ENCODE assay signal across 18 cellular contexts in genomic region chr1:169307176-169307575, GRCh38.
"Had no signal": no experiment of that assay in that cellular context is flagged by ENCODE, and none has a peak within 500 bp of the region (broad histone marks: within the 10 kb centered on the region; RNA-seq: fewer than 3 reads in every experiment).

No MANE protein-coding gene starts in this region.

- H3K4me1 ChIP-seq: gastroesophageal sphincter, left ventricle myocardium inferior, testis, upper lobe of right lung had no signal

- H3K27me3 ChIP-seq: gastroesophageal sphincter, hepatocyte, testis, upper lobe of right lung had no signal

- DNase-seq: activated CD4-positive, alpha-beta T cell treated with anti-CD3 and anti-CD28 coated beads, Interleukin-2, amount 10 ng/mL, durations not matched to agents 7 days and 5 days; activated CD8-positive, alpha-beta memory T cell treated with anti-CD3 and anti-CD28 coated beads for 24 hours; activated naive CD4-positive, alpha-beta T cell treated with anti-CD3 and anti-CD28 coated beads, Interleukin-2, amount 10 ng/mL, durations not matched to agents 7 days and 5 days; central memory CD4-positive, alpha-beta T cell; cortex of kidney; effector memory CD4-positive, alpha-beta T cell; kidney; left ventricle myocardium inferior; nephron progenitor cell; stimulated activated CD4-positive, alpha-beta T cell treated with anti-CD3 and anti-CD28 coated beads, Interleukin-4, amount 100 ng/mL, for 24 hours; stimulated activated naive CD8-positive, alpha-beta T cell treated with anti-CD3 and anti-CD28 coated beads, Interleukin-15, amount 100 ng/mL, for 72 hours; testis; upper lobe of right lung had no signal

- H3K27ac ChIP-seq: epithelial cell of prostate, gastroesophageal sphincter, hepatocyte, left ventricle myocardium inferior, testis, upper lobe of right lung had no signal

- H3K4me3 Mint-ChIP-seq: activated CD4-positive, alpha-beta T cell treated with anti-CD3 and anti-CD28 coated beads, Interleukin-2, amount 10 ng/mL, durations not matched to agents 7 days and 5 days; activated naive CD4-positive, alpha-beta T cell treated with anti-CD3 and anti-CD28 coated beads, Interleukin-2, amount 10 ng/mL, durations not matched to agents 7 days and 5 days; memory B cell; nephron progenitor cell; stimulated activated naive CD8-positive, alpha-beta T cell treated with anti-CD3 and anti-CD28 coated beads, Interleukin-15, amount 100 ng/mL, for 72 hours had no signal

- H3K4me3 ChIP-seq: gastroesophageal sphincter, hepatocyte, left ventricle myocardium inferior, testis, upper lobe of right lung had no signal

- ATAC-seq: gastroesophageal sphincter; stimulated activated naive CD8-positive, alpha-beta T cell treated with anti-CD3 and anti-CD28 coated beads, Interleukin-15, amount 100 ng/mL, for 72 hours; upper lobe of right lung had no signal

- H3K9me3 Mint-ChIP-seq: activated naive CD4-positive, alpha-beta T cell treated with anti-CD3 and anti-CD28 coated beads, Interleukin-2, amount 10 ng/mL, durations not matched to agents 7 days and 5 days; activated T-helper 2 cell treated with anti-CD3 and anti-CD28 coated beads, Interferon-gamma antibody, Interleukin-2, Interleukin-4, amounts not matched to agents 10 μg/mL and 5 μg/mL and 100 μg/mL, durations not matched to agents 14 hours and 24 hours and 36 hours; nephron progenitor cell had no signal

- H3K9me3 ChIP-seq: gastroesophageal sphincter, left ventricle myocardium inferior, testis, upper lobe of right lung had no signal

- H3K27ac Mint-ChIP-seq: activated CD4-positive, alpha-beta T cell treated with anti-CD3 and anti-CD28 coated beads, Interleukin-2, amount 10 ng/mL, durations not matched to agents 7 days and 5 days; activated naive CD4-positive, alpha-beta T cell treated with anti-CD3 and anti-CD28 coated beads, Interleukin-2, amount 10 ng/mL, durations not matched to agents 7 days and 5 days; activated T-helper 2 cell treated with anti-CD3 and anti-CD28 coated beads, Interferon-gamma antibody, Interleukin-2, Interleukin-4, amounts not matched to agents 10 μg/mL and 5 μg/mL and 100 μg/mL, durations not matched to agents 14 hours and 24 hours and 36 hours; memory B cell; stimulated activated naive CD8-positive, alpha-beta T cell treated with anti-CD3 and anti-CD28 coated beads, Interleukin-15, amount 100 ng/mL, for 72 hours had no signal

- H3K27me3 Mint-ChIP-seq: activated CD4-positive, alpha-beta T cell treated with anti-CD3 and anti-CD28 coated beads, Interleukin-2, amount 10 ng/mL, durations not matched to agents 7 days and 5 days; activated naive CD4-positive, alpha-beta T cell treated with anti-CD3 and anti-CD28 coated beads, Interleukin-2, amount 10 ng/mL, durations not matched to agents 7 days and 5 days; memory B cell; stimulated activated naive CD8-positive, alpha-beta T cell treated with anti-CD3 and anti-CD28 coated beads, Interleukin-15, amount 100 ng/mL, for 72 hours had no signal

- H3K36me3 ChIP-seq: upper lobe of right lung had no signal
